ENCODE assay signal across 8 cellular contexts in the genomic region with DNA sequence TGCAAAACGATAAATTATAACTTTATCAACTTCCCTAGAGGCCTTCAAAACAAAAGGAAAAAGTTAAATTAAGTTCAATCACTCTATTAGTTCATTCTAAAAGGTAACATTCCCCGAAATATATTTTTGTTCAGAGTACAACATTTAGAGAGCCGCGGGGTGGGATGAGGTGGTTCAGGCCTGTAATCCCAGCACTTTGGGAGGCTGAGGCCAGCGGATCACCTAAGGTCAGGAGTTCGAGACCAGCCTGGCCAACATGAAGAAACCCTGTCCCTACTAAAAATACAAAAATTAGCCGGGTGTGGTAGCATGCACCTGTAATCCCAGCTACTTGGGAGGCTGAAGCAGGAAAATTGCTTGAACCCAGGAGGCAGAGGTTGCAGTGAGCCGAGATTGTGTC.
DNase-seq lines count a peak whose midpoint lies in the region; ATAC-seq and TF ChIP-seq lines count a peak whose summit lies in the region.
"Not testable (repeated sequence)": the region's sequence is repeated elsewhere in the genome, so short reads cannot be mapped to it uniquely, and the experiment has no call there.

No MANE protein-coding gene starts in this region.

- POLR2A ChIA-PET in PC-9 (lab: Charles Lee; ENCODE audit: unreplicated experiment): interaction anchor here (0.6 to 0.8 kb wide), 3 partner anchors 21 to 212 kb away, joined by 3 to 11 read pairs (median 8); no protein-coding TSS in a partner anchor

- intact Hi-C loops in PC-9 (cut with micrococcal nuclease; ENCODE audit: unreplicated experiment); right lobe of liver (cut with DNase I); sigmoid colon (cut with DNase I): not testable (repeated sequence)

- H3K79me2 ChIP-seq in PC-9 (ENCODE audit: low read depth): not testable (repeated sequence)

- WGBS in right lobe of liver (ENCODE audit: insufficient coverage, low coverage, low lambda C conversion rate, missing lambda C conversion rate): 71% methylated on average over 8 of the region's 8 CpGs
- WGBS in sigmoid colon, 2 donors: 70 to 81% methylated on average over 8 of the region's 8 CpGs
- 80 to 85% methylated on average over 8 of the region's 8 CpGs for WGBS in upper lobe of left lung, 2 donors

- not testable (repeated sequence) for H3K27me3 ChIP-seq in BLaER1 treated with 17β-estradiol and CSF1 and Interleukin-3, amounts not matched to agents 10 nM and 100 nM; HL-60 (ENCODE audit: insufficient read depth, poor library complexity, severe bottlenecking); PC-9 (ENCODE audit: insufficient read depth, low read depth); duodenal mucosa (ENCODE audit: control insufficient read depth in 1 of 2, insufficient read depth in 2 of 2, low read length in 2 of 2); right lobe of liver; sigmoid colon; upper lobe of left lung

- H3K4me1 ChIP-seq in BLaER1 treated with 17β-estradiol and CSF1 and Interleukin-3, amounts not matched to agents 10 nM and 100 nM: peaks cover 58 to 97% (median 80%) of the 10 kb centered on the region in 10 experiments
- H3K4me1 ChIP-seq in PC-9 (replicated peaks; ENCODE audit: insufficient read depth): peaks cover 65% of the 10 kb centered on the region
- peaks cover 34% of the 10 kb centered on the region in 2 donors for H3K4me1 ChIP-seq in duodenal mucosa (ENCODE audit: control insufficient read depth in 1 of 2, insufficient read depth in 2 of 2, low read length in 2 of 2)
- peaks cover 0 to 46% (median 14%) of the 10 kb centered on the region in 4 donors for H3K4me1 ChIP-seq in right lobe of liver
- peaks cover 0 to 16% (median 12%) of the 10 kb centered on the region in 4 donors for H3K4me1 ChIP-seq in sigmoid colon
- H3K4me1 ChIP-seq in upper lobe of left lung: peaks cover 32 to 36% (median 34%) of the 10 kb centered on the region in 4 donors

- H3K9me3 ChIP-seq in BLaER1 treated with 17β-estradiol and CSF1 and Interleukin-3, amounts not matched to agents 10 nM and 100 nM (replicated peaks in 1 of 11); PC-9 (ENCODE audit: insufficient read depth, low read depth); duodenal mucosa (ENCODE audit: control insufficient read depth in 1 of 2, low read length in 2 of 2); right lobe of liver; sigmoid colon; upper lobe of left lung: not testable (repeated sequence)

- H3K4me3 ChIP-seq in BLaER1 treated with 17β-estradiol and CSF1 and Interleukin-3, amounts not matched to agents 10 nM and 100 nM: peak overlapping the region in 6 of 10 experiments; percentile 6 to 45 (median 22); a peak in 2 of 20 replicates
- not testable (repeated sequence) for H3K4me3 ChIP-seq in HL-60 (replicated peaks; ENCODE audit: insufficient read depth, low read length); PC-9; right lobe of liver; sigmoid colon
- H3K4me3 ChIP-seq in duodenal mucosa (ENCODE audit: low read depth in 1 of 2, low read length in 2 of 2) (peak overlapping the region; percentile 12 to 55), upper lobe of left lung (peak overlapping the region in 1 of 4 donors; percentile 4)

- peak overlapping the region; percentile 52 to 89 (median 80); a peak in 20 of 22 replicates for H3K27ac ChIP-seq in BLaER1 treated with 17β-estradiol and CSF1 and Interleukin-3, amounts not matched to agents 10 nM and 100 nM
- H3K27ac ChIP-seq in HL-60 (replicated peaks) (peak overlapping the region; percentile 64), PC-9 (peak overlapping the region; percentile 84), right lobe of liver (peak overlapping the region in 2 of 3 donors; percentile 78 to 85), sigmoid colon (peak overlapping the region in 3 of 4 donors; percentile 17 to 40 (median 33)), upper lobe of left lung (peak overlapping the region; percentile 46 to 77 (median 72))
- not testable (repeated sequence) for H3K27ac ChIP-seq in duodenal mucosa (ENCODE audit: low read depth, low read length)

- H3K36me3 ChIP-seq in BLaER1 treated with 17β-estradiol and CSF1 and Interleukin-3, amounts not matched to agents 10 nM and 100 nM; PC-9 (ENCODE audit: low read depth); duodenal mucosa (ENCODE audit: control insufficient read depth in 1 of 2, insufficient read depth in 2 of 2, low read length in 2 of 2); right lobe of liver; sigmoid colon; upper lobe of left lung: not testable (repeated sequence)

- H3K9ac ChIP-seq in BLaER1 treated with 17β-estradiol and CSF1 and Interleukin-3, amounts not matched to agents 10 nM and 100 nM: peak overlapping the region; percentile 26 to 77 (median 53); a peak in 19 of 22 replicates
- not testable (repeated sequence) for H3K9ac ChIP-seq in duodenal mucosa (ENCODE audit: low read depth in 1 of 2, low read length in 2 of 2)

- not testable (repeated sequence) for BruUV-seq in PC-9 (replicated peaks; lab: Mats Ljungman, UMichigan)

- not testable (repeated sequence) for H2AFZ ChIP-seq in PC-9

- DNase-seq in HL-60 (ENCODE audit: low read depth in 1 of 2, low spot score in 1 of 2); PC-9; right lobe of liver; sigmoid colon; upper lobe of left lung: not testable (repeated sequence)
- DNase-seq in activated CD8-positive, alpha-beta memory T cell treated with anti-CD3 and anti-CD28 coated beads, Interleukin-2, amount 50 U/mL, for 48 hours: peak; percentile 34

- CTCF ChIA-PET in PC-9 (lab: Charles Lee): interaction anchor here (0.6 kb wide), 2 partner anchors 42 to 277 kb away, joined by 3 read pairs; no protein-coding TSS in a partner anchor

- peak overlapping the region; percentile 63 to 95 (median 86) for H3K4me2 ChIP-seq in BLaER1 treated with 17β-estradiol and CSF1 and Interleukin-3, amounts not matched to agents 10 nM and 100 nM
- H3K4me2 ChIP-seq in PC-9: 0 out of 2 replicates have a peak overlapping the region, but pooled peaks have one; percentile 74

- not testable (repeated sequence) for ATAC-seq in right lobe of liver; upper lobe of left lung (ENCODE audit: low FRiP score in 2 of 2)

- H3F3A ChIP-seq in PC-9 (ENCODE audit: insufficient read depth, low read depth): peaks cover 33% of the 10 kb centered on the region

- TF ChIP-seq POLR2A in right lobe of liver (IDR thresholded peaks at IDR 0.05); sigmoid colon (IDR thresholded peaks at IDR 0.05); upper lobe of left lung (IDR thresholded peaks at IDR 0.05): not testable (repeated sequence)

- TF ChIP-seq EP300 in sigmoid colon (IDR thresholded peaks at IDR 0.05); upper lobe of left lung (IDR thresholded peaks at IDR 0.05): not testable (repeated sequence)

- not testable (repeated sequence) for H3K9me2 ChIP-seq in PC-9 (ENCODE audit: insufficient read depth)

- not testable (repeated sequence) for TF ChIP-seq CTCF in HL-60 (IDR thresholded peaks at IDR 0.05; ENCODE audit: insufficient read depth, low read length); PC-9 (conservative IDR thresholded peaks at IDR 0.05); right lobe of liver (IDR thresholded peaks at IDR 0.05); sigmoid colon (IDR thresholded peaks at IDR 0.05); upper lobe of left lung (IDR thresholded peaks at IDR 0.05)

- not testable (repeated sequence) for H4K20me1 ChIP-seq in BLaER1 treated with 17β-estradiol and CSF1 and Interleukin-3, amounts not matched to agents 10 nM and 100 nM; PC-9 (ENCODE audit: insufficient read depth)
